In the genomic region with DNA sequence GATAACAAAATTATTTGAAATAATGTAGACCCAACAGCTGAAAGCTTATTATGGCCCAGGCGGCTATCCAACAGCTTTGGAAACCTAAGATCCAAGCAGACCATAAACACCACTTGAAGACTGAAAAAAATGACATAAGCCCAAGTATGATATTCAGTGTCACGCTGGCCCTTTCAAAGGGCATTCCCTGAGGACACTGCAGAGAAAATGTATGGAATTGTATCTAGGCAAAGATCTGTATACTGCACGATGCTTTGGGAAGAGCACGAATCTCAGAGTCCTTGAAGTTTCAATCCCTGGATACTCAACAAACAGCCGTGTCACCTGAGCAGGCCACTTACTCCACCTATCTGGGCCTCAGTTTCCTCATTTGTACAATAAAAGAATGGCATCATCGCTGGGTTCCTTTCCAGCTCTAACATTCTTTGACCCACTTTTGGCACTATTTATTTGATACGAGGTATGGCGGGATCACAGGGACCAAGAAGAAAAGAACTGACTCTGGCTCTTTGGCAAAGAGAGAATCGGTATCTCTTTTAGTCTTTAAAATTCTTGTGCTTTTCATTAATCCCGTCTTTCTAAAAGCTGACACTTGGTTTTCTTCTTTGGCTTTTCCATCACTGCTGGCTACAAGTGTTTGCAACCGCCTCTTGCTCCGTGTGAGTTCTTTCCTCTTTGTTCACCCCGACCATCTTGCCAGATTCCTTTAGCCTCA, we compare ENCODE assay signal across 1 cellular context.
TF ChIP-seq lines count a peak whose summit lies in the region.

No MANE protein-coding gene starts in this region.

TF ChIP-seq in endothelial cell of umbilical vein, 7 proteins besides CTCF, POLR2A, EP300 and RAD21:
- TF ChIP-seq EZH2 (IDR thresholded peaks at IDR 0.05; ENCODE audit: borderline replicate concordance, low read depth, low read length, severe bottlenecking) = no peak
- TF ChIP-seq POLR2AphosphoS5 (IDR thresholded peaks at IDR 0.05; ENCODE audit: insufficient read depth, low read depth, low read length) = no peak
